In the genomic region with DNA sequence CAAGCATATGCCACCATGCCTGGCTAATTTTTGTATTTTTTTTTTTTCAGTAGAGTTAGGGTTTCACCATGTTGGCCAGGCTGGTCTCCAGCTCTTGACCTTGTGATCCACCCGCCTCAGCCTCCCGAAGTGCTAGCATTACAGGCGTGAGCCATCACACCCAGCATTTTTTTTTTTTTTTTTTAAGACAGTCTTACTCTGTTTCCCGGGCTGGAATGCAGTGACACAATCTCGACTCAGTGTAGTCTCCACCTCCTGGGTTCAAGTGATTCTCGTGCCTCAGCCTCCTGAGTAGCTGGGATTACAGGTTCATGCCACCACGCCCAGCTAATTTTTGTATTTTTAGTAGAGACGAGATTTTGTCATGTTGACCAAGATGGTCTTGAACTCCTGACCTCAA, we compare ENCODE assay signal across 7 cellular contexts. TPM values are rescaled to one million over a fixed set of nuclear protein-coding genes. Genes with fewer than 3 reads are reported as not detected.
DNase-seq lines count a peak whose midpoint lies in the region; ATAC-seq and TF ChIP-seq lines count a peak whose summit lies in the region.
"Not testable (repeated sequence)": the region's sequence is repeated elsewhere in the genome, so short reads cannot be mapped to it uniquely, and the experiment has no call there.

No MANE protein-coding gene starts in this region.

- H3K27me3 Mint-ChIP-seq in CD8-positive, alpha-beta memory T cell; activated T-cell treated with anti-CD3 and anti-CD28 coated beads, Interleukin-2, amount 50 U/mL, for 72 hours (ENCODE audit: low read depth); dendritic cell treated with granulocyte-macrophage colony-stimulating factor and Interleukin-4, amounts not matched to agents 40 ng/mL and 50 ng/mL, for 4 days; immature natural killer cell (ENCODE audit: low read depth in 3 of 3): not testable (repeated sequence)

- not testable (repeated sequence) for H3K9ac ChIP-seq in SU-DHL-6 (ENCODE audit: low read length); smooth muscle cell (ENCODE audit: low read depth)

- H3K4me1 Mint-ChIP-seq in CD8-positive, alpha-beta memory T cell = peaks cover 64 to 86% (median 79%) of the 10 kb centered on the region in 3 donors
- peaks cover 80% of the 10 kb centered on the region for H3K4me1 Mint-ChIP-seq in activated T-cell treated with anti-CD3 and anti-CD28 coated beads, Interleukin-2, amount 50 U/mL, for 72 hours (ENCODE audit: low read depth)
- peaks cover 43% of the 10 kb centered on the region for H3K4me1 Mint-ChIP-seq in dendritic cell treated with granulocyte-macrophage colony-stimulating factor and Interleukin-4, amounts not matched to agents 40 ng/mL and 50 ng/mL, for 4 days (ENCODE audit: low read depth)
- H3K4me1 Mint-ChIP-seq in immature natural killer cell = peaks cover 77 to 84% of the 10 kb centered on the region in 2 donors

- WGBS in smooth muscle cell (ENCODE audit: low lambda C conversion rate) = 75% methylated on average over 8 of the region's 8 CpGs

- H3K27me3 ChIP-seq in CD8-positive, alpha-beta memory T cell (ENCODE audit: insufficient read depth, low read length, poor library complexity, severe bottlenecking); SU-DHL-6 (ENCODE audit: low read length); smooth muscle cell (ENCODE audit: low read depth): not testable (repeated sequence)

- H3K4me1 ChIP-seq in CD8-positive, alpha-beta memory T cell (ENCODE audit: insufficient read depth, low read length) = peaks cover 39% of the 10 kb centered on the region
- not testable (repeated sequence) for H3K4me1 ChIP-seq in smooth muscle cell (ENCODE audit: low read depth)

- H3K4me2 ChIP-seq in SU-DHL-6 (ENCODE audit: low read depth, low read length, poor library complexity, severe bottlenecking) = peak overlapping the region; percentile 48
- H3K4me2 ChIP-seq in smooth muscle cell = not testable (repeated sequence)

- not testable (repeated sequence) for H3K4me3 ChIP-seq in CD8-positive, alpha-beta memory T cell (ENCODE audit: low read length); SU-DHL-6 (ENCODE audit: insufficient read depth, low read length, poor library complexity, severe bottlenecking); smooth muscle cell

- CTCF ChIA-PET in CD8-positive, alpha-beta memory T cell (lab: Charles Lee) = interaction anchor here (0.7 to 1.8 kb wide), 2 partner anchors 15 to 70 kb away, joined by 3 to 6 read pairs; no protein-coding TSS in a partner anchor

- not testable (repeated sequence) for H3K27ac ChIP-seq in CD8-positive, alpha-beta memory T cell (ENCODE audit: low read depth, low read length)
- H3K27ac ChIP-seq in SU-DHL-6 (ENCODE audit: low read depth, low read length) (peak overlapping the region; percentile 53), smooth muscle cell (ENCODE audit: low read depth) (peak overlapping the region; percentile 23)

- intact Hi-C loops in dendritic cell treated with granulocyte-macrophage colony-stimulating factor and Interleukin-4, amounts not matched to agents 40 ng/mL and 50 ng/mL, for 4 days (cut with micrococcal nuclease) = loop anchor here (10.0 kb wide), 1 partner anchor 52 kb away; no protein-coding TSS in a partner anchor

- peaks cover 17% of the 10 kb centered on the region for H4K20me1 ChIP-seq in SU-DHL-6 (ENCODE audit: low read depth, low read length)
- peaks cover 100% of the 10 kb centered on the region for H4K20me1 ChIP-seq in smooth muscle cell (ENCODE audit: low read depth)

- not testable (repeated sequence) for TF ChIP-seq CTCF in SU-DHL-6 (IDR thresholded peaks at IDR 0.05; ENCODE audit: insufficient read depth, low read length, poor library complexity, severe bottlenecking); smooth muscle cell (IDR thresholded peaks at IDR 0.05; ENCODE audit: borderline replicate concordance, insufficient read depth, poor library complexity, severe bottlenecking)

- peaks cover 96% of the 10 kb centered on the region for H3K79me2 ChIP-seq in SU-DHL-6 (ENCODE audit: insufficient read depth, low read length)
- peaks cover 100% of the 10 kb centered on the region for H3K79me2 ChIP-seq in smooth muscle cell (ENCODE audit: low read depth)

- H3K9me3 Mint-ChIP-seq in CD8-positive, alpha-beta memory T cell; activated T-cell treated with anti-CD3 and anti-CD28 coated beads, Interleukin-2, amount 50 U/mL, for 72 hours; dendritic cell treated with granulocyte-macrophage colony-stimulating factor and Interleukin-4, amounts not matched to agents 40 ng/mL and 50 ng/mL, for 4 days; immature natural killer cell: not testable (repeated sequence)

- peak overlapping the region in 4 of 7 donors; percentile 4 to 47 (median 30) for H3K4me3 Mint-ChIP-seq in CD8-positive, alpha-beta memory T cell
- H3K4me3 Mint-ChIP-seq in activated T-cell treated with anti-CD3 and anti-CD28 coated beads, Interleukin-2, amount 50 U/mL, for 72 hours; dendritic cell treated with granulocyte-macrophage colony-stimulating factor and Interleukin-4, amounts not matched to agents 40 ng/mL and 50 ng/mL, for 4 days: not testable (repeated sequence)
- peak overlapping the region in 4 of 5 donors; percentile 41 to 56 (median 50) for H3K4me3 Mint-ChIP-seq in immature natural killer cell

- POLR2A ChIA-PET in CD8-positive, alpha-beta memory T cell (lab: Charles Lee) = not testable (repeated sequence)

- peaks cover 0 to 55% (median 11%) of the 10 kb centered on the region in 3 donors for H3K36me3 Mint-ChIP-seq in CD8-positive, alpha-beta memory T cell
- peaks cover 0 to 14% of the 10 kb centered on the region in 2 donors for H3K36me3 Mint-ChIP-seq in activated T-cell treated with anti-CD3 and anti-CD28 coated beads, Interleukin-2, amount 50 U/mL, for 72 hours (ENCODE audit: insufficient read depth in 2 of 2)
- peaks cover 62% of the 10 kb centered on the region for H3K36me3 Mint-ChIP-seq in dendritic cell treated with granulocyte-macrophage colony-stimulating factor and Interleukin-4, amounts not matched to agents 40 ng/mL and 50 ng/mL, for 4 days (ENCODE audit: low read depth)
- peaks cover 0 to 10% (median 3%) of the 10 kb centered on the region in 3 donors for H3K36me3 Mint-ChIP-seq in immature natural killer cell

- not testable (repeated sequence) for H3K9me3 ChIP-seq in CD8-positive, alpha-beta memory T cell (ENCODE audit: low read length); SU-DHL-6 (ENCODE audit: insufficient read depth, low read length); smooth muscle cell (replicated peaks; ENCODE audit: low read depth)

- ATAC-seq in activated T-cell treated with anti-CD3 and anti-CD28 coated beads, Interleukin-2, amount 50 U/mL, for 72 hours (replicated peaks in 1 of 2) = not testable (repeated sequence)

- H3K9me2 ChIP-seq in SU-DHL-6 (replicated peaks; ENCODE audit: insufficient read depth, low read length) = not testable (repeated sequence)

- peak overlapping the region in 3 of 8 donors; percentile 56 to 81 (median 70) for H3K27ac Mint-ChIP-seq in CD8-positive, alpha-beta memory T cell
- H3K27ac Mint-ChIP-seq in activated T-cell treated with anti-CD3 and anti-CD28 coated beads, Interleukin-2, amount 50 U/mL, for 72 hours = peak overlapping the region; percentile 63
- peak overlapping the region; percentile 55 for H3K27ac Mint-ChIP-seq in dendritic cell treated with granulocyte-macrophage colony-stimulating factor and Interleukin-4, amounts not matched to agents 40 ng/mL and 50 ng/mL, for 4 days
- H3K27ac Mint-ChIP-seq in immature natural killer cell = peak overlapping the region in 5 of 6 donors; percentile 16 to 61 (median 45)

- peaks cover 15% of the 10 kb centered on the region for H3F3A ChIP-seq in SU-DHL-6 (ENCODE audit: insufficient read depth)
- H3F3A ChIP-seq in smooth muscle cell (ENCODE audit: low read depth) = not testable (repeated sequence)

- DNase-seq in CD8-positive, alpha-beta memory T cell; activated T-cell treated with anti-CD3 and anti-CD28 coated beads, Interleukin-2, amount 50 U/mL, for 72 hours; immature natural killer cell; smooth muscle cell (lab: John Stamatoyannopoulos, UW; ENCODE audit: unreplicated experiment): not testable (repeated sequence)
- DNase-seq in HT1080 (ENCODE audit: low read depth) = peak; percentile 31

- not testable (repeated sequence) for H3K36me3 ChIP-seq in CD8-positive, alpha-beta memory T cell (ENCODE audit: insufficient read depth, low read length); SU-DHL-6 (ENCODE audit: low read length); smooth muscle cell (ENCODE audit: low read depth)

- H2AFZ ChIP-seq in SU-DHL-6 (ENCODE audit: low read depth, low read length, severe bottlenecking); smooth muscle cell (ENCODE audit: low read depth): not testable (repeated sequence)

RNA-seq across cellular contexts. Expression of a gene that starts 15.2 kb away (rescaled TPM):
- total RNA-seq in CD8-positive, alpha-beta memory T cell = 100 to 1,000 TPM; 275 to 287 TPM
- polyA plus RNA-seq in CD8-positive, alpha-beta memory T cell = 75.2 TPM
- 282 and 324 TPM in 2 replicates for total RNA-seq in HT1080 (2014; rRNA removed; shearing (Covaris generic))
- polyA plus RNA-seq in HT1080 (2015; cell fraction: cytosol; rRNA removed) = 166 and 207 TPM in 2 replicates
- polyA plus RNA-seq in HT1080 (2015; cell fraction: nucleus; rRNA removed) = 288 and 328 TPM in 2 replicates
- total RNA-seq in activated T-cell treated with anti-CD3 and anti-CD28 coated beads, Interleukin-2, amount 50 U/mL, for 72 hours = 100 to 1,000 TPM; 170 to 190 TPM
- 10 to 100 TPM; 27.8 to 71.2 (median 43.3) TPM for polyA plus RNA-seq in immature natural killer cell
- total RNA-seq in smooth muscle cell = 215 and 219 TPM in 2 replicates
- 93.9 and 96.7 TPM in 2 replicates for polyA plus RNA-seq in smooth muscle cell

RNA-seq across cellular contexts. Expression of a gene that starts 38.7 kb away (rescaled TPM):
- total RNA-seq in CD8-positive, alpha-beta memory T cell = 100 to 1,000 TPM; 143 to 148 TPM
- polyA plus RNA-seq in CD8-positive, alpha-beta memory T cell = 40.1 TPM
- 47.1 and 60.9 TPM in 2 replicates for total RNA-seq in HT1080 (2014; rRNA removed; shearing (Covaris generic))
- 25.5 and 30.7 TPM in 2 replicates for polyA plus RNA-seq in HT1080 (2015; cell fraction: cytosol; rRNA removed)
- 92.0 and 106 TPM in 2 replicates for polyA plus RNA-seq in HT1080 (2015; cell fraction: nucleus; rRNA removed)
- total RNA-seq in activated T-cell treated with anti-CD3 and anti-CD28 coated beads, Interleukin-2, amount 50 U/mL, for 72 hours = 10 to 100 TPM; 64.4 to 77.0 TPM
- polyA plus RNA-seq in immature natural killer cell (10 to 100 TPM in 2 of 3 donors, 1 to 10 TPM in 1; 7.7 to 31.8 (median 16.8) TPM), smooth muscle cell (13.2 and 16.4 TPM in 2 replicates)
- 20.9 and 21.2 TPM in 2 replicates for total RNA-seq in smooth muscle cell
